Comparison of ENCODE assay signal across 10 cellular contexts in genomic region chr6:11196511-11197174, GRCh38. TPM values are rescaled to one million over a fixed set of nuclear protein-coding genes. Genes with fewer than 3 reads are reported as not detected.
DNase-seq lines count a peak whose midpoint lies in the region; ATAC-seq and TF ChIP-seq lines count a peak whose summit lies in the region.
"Had no signal": no experiment of that assay in that cellular context is flagged by ENCODE, and none has a peak within 500 bp of the region (broad histone marks: within the 10 kb centered on the region; RNA-seq: fewer than 3 reads in every experiment).

No MANE protein-coding gene starts in this region.

- peaks cover 0 to 31% (median 11%) of the 10 kb centered on the region in 3 donors for H3K4me1 ChIP-seq in esophagus squamous epithelium

- CTCF ChIA-PET in CD4-positive, alpha-beta T cell (lab: Charles Lee), result no interaction called here

- in situ Hi-C loops in KBM-7 (cut with MboI; ENCODE audit: low pct_unique_long_range_greater_than_20kb, low sequenced_read_pairs), result no loop called here

- no peak for TF ChIP-seq POLR2A in esophagus squamous epithelium (IDR thresholded peaks at IDR 0.05)

- H3K36me3 Mint-ChIP-seq in CD4-positive, alpha-beta T cell (ENCODE audit: low read depth), result peaks cover 63% of the 10 kb centered on the region
- peaks cover 5% of the 10 kb centered on the region for H3K36me3 Mint-ChIP-seq in osteocyte (ENCODE audit: unreplicated experiment)

- no peak for TF ChIP-seq CTCF in CD4-positive, alpha-beta T cell (IDR thresholded peaks at IDR 0.05)
- no peak for TF ChIP-seq CTCF in esophagus squamous epithelium (IDR thresholded peaks at IDR 0.05)
- no peak for TF ChIP-seq CTCF in osteocyte (IDR thresholded peaks at IDR 0.05)

- no peak overlapping the region for H3K27ac ChIP-seq in CD4-positive, alpha-beta T cell (ENCODE audit: low read depth, low read length)
- peak overlapping the region in 3 of 4 donors; percentile 42 to 73 (median 49) for H3K27ac ChIP-seq in esophagus squamous epithelium

- peak overlapping the region; percentile 88 for H3K27ac Mint-ChIP-seq in CD4-positive, alpha-beta T cell
- peak overlapping the region; percentile 92 for H3K27ac Mint-ChIP-seq in osteocyte (ENCODE audit: unreplicated experiment)

- no peaks in the 10 kb centered on the region for H3K27me3 ChIP-seq in CD4-positive, alpha-beta T cell (ENCODE audit: control insufficient read depth, insufficient read depth, low read length)
- no peaks in the 10 kb centered on the region for H3K27me3 ChIP-seq in esophagus squamous epithelium

- ATAC-seq in CD4-positive, alpha-beta T cell (ENCODE audit: poor library complexity), result no peak

- no peak overlapping the region for H3K4me3 Mint-ChIP-seq in CD4-positive, alpha-beta T cell
- H3K4me3 Mint-ChIP-seq in osteocyte (ENCODE audit: unreplicated experiment), result peak overlapping the region; percentile 58

- H3K9me3 Mint-ChIP-seq in CD4-positive, alpha-beta T cell, result no peaks in the 10 kb centered on the region
- no peaks in the 10 kb centered on the region for H3K9me3 Mint-ChIP-seq in osteocyte (ENCODE audit: unreplicated experiment)

- H3K9me3 ChIP-seq in CD4-positive, alpha-beta T cell (ENCODE audit: control insufficient read depth, low read length), result no peaks in the 10 kb centered on the region
- H3K9me3 ChIP-seq in esophagus squamous epithelium, result no peaks in the 10 kb centered on the region

- intact Hi-C loops in CD4-positive, alpha-beta T cell (cut with DNase I, micrococcal nuclease), result loop anchor here in 1 of 2 experiments (5.0 kb wide), 1 partner anchor 36 kb away; the partner anchor contains the start of gene NEDD9
- intact Hi-C loops in esophagus squamous epithelium (cut with DNase I), result no loop called here

- H3K36me3 ChIP-seq in esophagus squamous epithelium, result peaks cover 0 to 20% (median 3%) of the 10 kb centered on the region in 3 donors

- DNase-seq in CD4-positive, alpha-beta T cell, result no peak
- DNase-seq in Jurkat, Clone E6-1 (ENCODE audit: low read depth, low spot score), result peak; percentile 44
- DNase-seq in esophagus squamous epithelium (lab: John Stamatoyannopoulos, UW) (no peak), osteocyte (ENCODE audit: extremely low spot score, unreplicated experiment) (peak; percentile 83), ureter (ENCODE audit: low spot score) (no peak), KG1 (lab: John Stamatoyannopoulos, UW) (no peak), KBM-7 (no peak)
- no peak for DNase-seq in activated T-cell treated with anti-CD3 and anti-CD28 coated beads, Interleukin-2, amount 50 U/mL, for 1 hour
- DNase-seq: activated CD4-positive, alpha-beta T cell treated with anti-CD3 and anti-CD28 coated beads for 1 hour; NCI-H524 treated with DMSO at 0.1 percent for 48 hours had no signal

- H3K27me3 Mint-ChIP-seq in CD4-positive, alpha-beta T cell, result no peaks in the 10 kb centered on the region
- H3K27me3 Mint-ChIP-seq in osteocyte (ENCODE audit: unreplicated experiment), result no peaks in the 10 kb centered on the region

- WGBS in esophagus squamous epithelium, 2 donors, result 62 to 74% methylated on average over 15 of the region's 15 CpGs

- H3K4me1 Mint-ChIP-seq in CD4-positive, alpha-beta T cell (ENCODE audit: low read depth), result peaks cover 38% of the 10 kb centered on the region
- H3K4me1 Mint-ChIP-seq in osteocyte (ENCODE audit: unreplicated experiment), result peaks cover 71% of the 10 kb centered on the region

- POLR2A ChIA-PET in CD4-positive, alpha-beta T cell (lab: Charles Lee), result no interaction called here

- no peak overlapping the region; the same call in 1 of the 2 replicates for H3K4me3 ChIP-seq in Jurkat, Clone E6-1 (ENCODE audit: low read length)
- H3K4me3 ChIP-seq in esophagus squamous epithelium, result no peak overlapping the region

RNA-seq across cellular contexts. Expression of gene NEDD9, which starts 35.8 kb away (rescaled TPM):
- total RNA-seq in CD4-positive, alpha-beta T cell, result 10 to 100 TPM; 40.9 to 44.3 TPM
- 5.3 TPM for polyA plus RNA-seq in Jurkat, Clone E6-1 (2012; ENCODE audit: insufficient read depth, insufficient read length)
- 10 to 100 TPM in 2 of 4 donors, 1 to 10 TPM in 2; 7.7 to 14.9 (median 10.9) TPM for total RNA-seq in esophagus squamous epithelium
- 8.8 and 10.3 TPM in 2 replicates for total RNA-seq in osteocyte
- 65.8 TPM for total RNA-seq in ureter

Comparison
In these comparisons a context has a peak if more than half of its experiments do, and no peak if none do; other contexts are left out.
1. DNase-seq: peak in Jurkat, Clone E6-1 (single experiment) and osteocyte (single experiment); none in CD4-positive, alpha-beta T cell (0 of 10), esophagus squamous epithelium (single experiment), ureter (single experiment), KG1 (single experiment), KBM-7 (single experiment) and activated T-cell treated with anti-CD3 and anti-CD28 coated beads, Interleukin-2, amount 50 U/mL, for 1 hour (single experiment).